15 cellular contexts compared by ENCODE assay signal in genomic region chr3:10334042-10334441, GRCh38. TPM values are rescaled to one million over a fixed set of nuclear protein-coding genes. Genes with fewer than 3 reads are reported as not detected.
A peak's percentile ranks its signal among the peaks of the same experiment; 100 is the strongest.
DNase-seq lines count a peak whose midpoint lies in the region; ATAC-seq and TF ChIP-seq lines count a peak whose summit lies in the region.
"Had no signal": no experiment of that assay in that cellular context is flagged by ENCODE, and none has a peak within 500 bp of the region (broad histone marks: within the 10 kb centered on the region; RNA-seq: fewer than 3 reads in every experiment).

No MANE protein-coding gene starts in this region.

- H3K4me2 ChIP-seq in GM23338 (no peak overlapping the region), Karpas-422 (ENCODE audit: low read depth, low read length, poor library complexity, severe bottlenecking) (no peak overlapping the region)

- H4K20me1 ChIP-seq in GM23338 (replicated peaks; ENCODE audit: insufficient read depth) (no peaks in the 10 kb centered on the region), Karpas-422 (ENCODE audit: insufficient read depth, low read depth, low read length) (no peaks in the 10 kb centered on the region)

- H3K79me2 ChIP-seq in GM23338 (replicated peaks; ENCODE audit: insufficient read depth) (no peaks in the 10 kb centered on the region), Karpas-422 (ENCODE audit: low read length) (no peaks in the 10 kb centered on the region)

- H3K27ac Mint-ChIP-seq in GM23338 = no peak overlapping the region
- H3K27ac Mint-ChIP-seq: CD8-positive, alpha-beta T cell had no signal

- WGBS in esophagus muscularis mucosa = 82% methylated on average over 10 of the region's 11 CpGs

- H3K36me3 Mint-ChIP-seq in GM23338 (ENCODE audit: low read depth) = no peaks in the 10 kb centered on the region; the same call in 2 of the 3 replicates
- H3K36me3 Mint-ChIP-seq: CD8-positive, alpha-beta T cell had no signal

- peaks cover 7% of the 10 kb centered on the region; the same call in 1 of the 3 replicates for H3K4me1 Mint-ChIP-seq in GM23338

- no peaks in the 10 kb centered on the region for H3F3A ChIP-seq in GM23338 (replicated peaks; ENCODE audit: low read depth)

- no peaks in the 10 kb centered on the region for H3K9me3 ChIP-seq in gastrocnemius medialis
- H3K9me3 ChIP-seq in esophagus muscularis mucosa = no peaks in the 10 kb centered on the region
- H3K9me3 ChIP-seq in Karpas-422 (ENCODE audit: low read length) = no peaks in the 10 kb centered on the region
- H3K9me3 ChIP-seq: MG63 had no signal

- H2AFZ ChIP-seq in GM23338 = peak overlapping the region; percentile 32; the same call in 1 of the 2 replicates
- no peak overlapping the region for H2AFZ ChIP-seq in Karpas-422 (ENCODE audit: low read length)

- no peaks in the 10 kb centered on the region for H3K9me2 ChIP-seq in GM23338 (ENCODE audit: insufficient read depth)
- H3K9me2 ChIP-seq in Karpas-422 (replicated peaks; ENCODE audit: insufficient read depth, low read length) = no peaks in the 10 kb centered on the region

- peak; percentile 22 for ATAC-seq in GM23338
- ATAC-seq in gastrocnemius medialis = peak in 1 of 2 donors; percentile 45
- no peak for ATAC-seq in HG03432 (IDR thresholded peaks at IDR 0.05; ENCODE audit: unreplicated experiment)
- ATAC-seq: CD8-positive, alpha-beta T cell had no signal

- DNase-seq in GM23338 (ENCODE audit: low spot score) (no peak), caudate nucleus (lab: John Stamatoyannopoulos, UW) (peak in 3 of 61 donors; percentile 7 to 61 (median 58)), gastrocnemius medialis (no peak), esophagus muscularis mucosa (ENCODE audit: extremely low spot score) (no peak), Karpas-422 (no peak)
- DNase-seq: ACHN; CD8-positive, alpha-beta T cell; DMS79; HCEC 1CT; MG63; NCI-H1092 treated with DMSO at 0.1 percent for 48 hours; NCI-H2081 treated with DMSO at 0.1 percent for 48 hours; NCI-H510A treated with DMSO at 0.1 percent for 48 hours had no signal

- H3K9me3 Mint-ChIP-seq in GM23338 = no peaks in the 10 kb centered on the region
- H3K9me3 Mint-ChIP-seq: CD8-positive, alpha-beta T cell had no signal

- H3K27me3 ChIP-seq in GM23338 (ENCODE audit: insufficient read depth) (no peaks in the 10 kb centered on the region), layer of hippocampus (ENCODE audit: control insufficient read depth, insufficient read depth, low read length) (no peaks in the 10 kb centered on the region), gastrocnemius medialis (no peaks in the 10 kb centered on the region), esophagus muscularis mucosa (peaks cover 0 to 55% (median 1%) of the 10 kb centered on the region in 4 donors), Karpas-422 (ENCODE audit: low read length) (no peaks in the 10 kb centered on the region)
- H3K27me3 ChIP-seq: MG63 had no signal

- in situ Hi-C loops in gastrocnemius medialis (cut with MboI; ENCODE audit: low sequenced_read_pairs in 4 of 4) = no loop called here

- intact Hi-C loops in gastrocnemius medialis (cut with DNase I; ENCODE audit: low total_unique reads) = no loop called here
- intact Hi-C loops in esophagus muscularis mucosa (cut with DNase I) = no loop called here

- H3K27me3 Mint-ChIP-seq in GM23338 (ENCODE audit: insufficient read depth, low read depth, poor library complexity) = peaks cover 2% of the 10 kb centered on the region

- H3K4me3 ChIP-seq in GM23338 (no peak overlapping the region), gastrocnemius medialis (no peak overlapping the region), esophagus muscularis mucosa (no peak overlapping the region), Karpas-422 (ENCODE audit: low read length) (no peak overlapping the region)
- H3K4me3 ChIP-seq: MG63 had no signal

- no peak for TF ChIP-seq POLR2A in gastrocnemius medialis (IDR thresholded peaks at IDR 0.05)
- no peak for TF ChIP-seq POLR2A in esophagus muscularis mucosa (IDR thresholded peaks at IDR 0.05; ENCODE audit: low read depth)

- TF ChIP-seq EP300 in esophagus muscularis mucosa (IDR thresholded peaks at IDR 0.05) = no peak

- H3K4me1 ChIP-seq in GM23338 (ENCODE audit: insufficient read depth) (no peaks in the 10 kb centered on the region), gastrocnemius medialis (peaks cover 24 to 29% of the 10 kb centered on the region in 2 donors), esophagus muscularis mucosa (no peaks in the 10 kb centered on the region), Karpas-422 (ENCODE audit: low read length) (no peaks in the 10 kb centered on the region)

- TF ChIP-seq CTCF in GM23338 (conservative IDR thresholded peaks at IDR 0.05; ENCODE audit: low read depth in 2 of 2) = no peak
- no peak for TF ChIP-seq CTCF in gastrocnemius medialis (IDR thresholded peaks at IDR 0.05 in 4 of 5, conservative IDR thresholded peaks at IDR 0.05 in 1 of 5)
- TF ChIP-seq CTCF in esophagus muscularis mucosa (IDR thresholded peaks at IDR 0.05) = no peak

- no peak overlapping the region for H3K4me3 Mint-ChIP-seq in GM23338
- H3K4me3 Mint-ChIP-seq: CD8-positive, alpha-beta T cell had no signal

- no peaks in the 10 kb centered on the region for H3K36me3 ChIP-seq in GM23338 (ENCODE audit: insufficient read depth)
- no peaks in the 10 kb centered on the region for H3K36me3 ChIP-seq in gastrocnemius medialis
- H3K36me3 ChIP-seq in esophagus muscularis mucosa = no peaks in the 10 kb centered on the region
- H3K36me3 ChIP-seq in Karpas-422 (ENCODE audit: insufficient read depth, low read length) = no peaks in the 10 kb centered on the region
- H3K36me3 ChIP-seq: MG63 had no signal

- H3K27ac ChIP-seq in GM23338 (ENCODE audit: low read depth) (no peak overlapping the region), caudate nucleus (ENCODE audit: low read depth, low read length) (peak overlapping the region; percentile 54), layer of hippocampus (ENCODE audit: low read depth, low read length) (peak overlapping the region; percentile 21), gastrocnemius medialis (peak overlapping the region; percentile 86 to 93 (median 90)), esophagus muscularis mucosa (replicated peaks in 1 of 4) (no peak overlapping the region), Karpas-422 (ENCODE audit: low read length) (no peak overlapping the region)

- H3K9ac ChIP-seq in Karpas-422 (ENCODE audit: low read length) = no peak overlapping the region

TF ChIP-seq in GM23338, 12 proteins besides CTCF, POLR2A, EP300 and RAD21:
- TF ChIP-seq NANOG (IDR thresholded peaks at IDR 0.05; ENCODE audit: borderline replicate concordance) = no peak
- TF ChIP-seq, protein P1, sequence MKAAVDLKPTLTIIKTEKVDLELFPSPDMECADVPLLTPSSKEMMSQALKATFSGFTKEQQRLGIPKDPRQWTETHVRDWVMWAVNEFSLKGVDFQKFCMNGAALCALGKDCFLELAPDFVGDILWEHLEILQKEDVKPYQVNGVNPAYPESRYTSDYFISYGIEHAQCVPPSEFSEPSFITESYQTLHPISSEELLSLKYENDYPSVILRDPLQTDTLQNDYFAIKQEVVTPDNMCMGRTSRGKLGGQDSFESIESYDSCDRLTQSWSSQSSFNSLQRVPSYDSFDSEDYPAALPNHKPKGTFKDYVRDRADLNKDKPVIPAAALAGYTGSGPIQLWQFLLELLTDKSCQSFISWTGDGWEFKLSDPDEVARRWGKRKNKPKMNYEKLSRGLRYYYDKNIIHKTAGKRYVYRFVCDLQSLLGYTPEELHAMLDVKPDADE (IDR thresholded peaks at IDR 0.05) = no peak

RNA-seq across cellular contexts. Expression of gene SEC13, which starts 13.1 kb away (rescaled TPM):
- total RNA-seq in GM23338 (2014; rRNA removed; shearing (Covaris generic)) = 108 and 132 TPM in 2 replicates
- polyA plus RNA-seq in GM23338 (2016; fragmentation: Nextera tagmentation; extraction: Ambion mirVana) = 106 and 109 TPM in 2 replicates
- total RNA-seq in gastrocnemius medialis (100 to 1,000 TPM in 3 of 4 donors, 10 to 100 TPM in 1; 96.1 to 119 (median 111) TPM), esophagus muscularis mucosa (10 to 100 TPM; 69.8 to 88.6 (median 77.2) TPM)
- 48.6 and 77.1 TPM in 2 replicates for total RNA-seq in Karpas-422 (2014; rRNA removed; shearing (Covaris generic); ENCODE audit: low replicate concordance)

RNA-seq across cellular contexts. Expression of gene GHRL, which starts 41.3 kb away (rescaled TPM):
- total RNA-seq in GM23338 (2014; rRNA removed; shearing (Covaris generic)) = not detected in 2 replicates
- polyA plus RNA-seq in GM23338 (2016; fragmentation: Nextera tagmentation; extraction: Ambion mirVana) = 0.52 and 0.78 TPM in 2 replicates
- total RNA-seq in gastrocnemius medialis (not detected), esophagus muscularis mucosa (under 1 TPM in 1 of 4 donors, not detected in 3; 0.40 TPM)
- total RNA-seq in Karpas-422 (2014; rRNA removed; shearing (Covaris generic); ENCODE audit: low replicate concordance) = 1.1 TPM in 1 of 2 replicates, not detected in the other

Comparison
In these comparisons a context has a peak if more than half of its experiments do, and no peak if none do; other contexts are left out.
1. H3K27ac ChIP-seq: peak in caudate nucleus (single experiment), layer of hippocampus (single experiment) and gastrocnemius medialis (4 of 4); none in GM23338 (single experiment), esophagus muscularis mucosa (0 of 4) and Karpas-422 (single experiment).